ENCODE assay signal across 8 cellular contexts in the genomic region with DNA sequence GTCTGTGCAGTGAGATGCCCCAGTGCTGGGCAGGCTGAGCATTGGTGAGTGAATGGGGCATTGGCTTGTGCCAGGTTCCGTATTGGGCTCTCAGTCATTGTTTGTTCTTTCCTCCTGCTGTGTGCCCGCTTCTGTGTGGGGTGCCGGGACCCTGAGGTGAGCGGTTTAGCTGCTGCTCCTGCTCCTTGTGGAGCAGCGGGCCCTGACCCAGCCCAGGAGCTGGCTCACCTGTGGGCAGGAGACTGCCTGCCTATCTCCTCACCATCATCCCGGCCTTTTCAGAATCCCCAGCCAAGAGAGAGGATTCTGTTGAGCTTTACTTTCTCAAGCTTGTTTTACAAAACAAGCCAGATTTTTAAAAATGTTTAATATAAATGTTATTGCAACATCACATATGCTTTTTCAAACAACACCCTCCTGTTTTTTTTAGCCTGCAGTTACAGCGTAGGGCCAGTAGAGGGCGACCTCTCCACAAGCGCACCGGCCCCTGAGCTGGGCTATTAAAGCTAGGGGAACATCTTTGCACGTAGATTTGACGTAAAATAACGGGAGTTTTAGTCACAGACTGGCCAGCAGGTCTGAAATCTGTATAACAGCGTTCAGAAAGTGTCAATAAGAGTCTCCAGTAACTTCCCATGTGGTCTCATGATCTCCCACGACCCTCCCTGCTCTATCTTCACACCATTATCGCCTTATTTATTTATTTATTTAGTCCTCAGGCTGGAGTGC. TPM values are rescaled to one million over a fixed set of nuclear protein-coding genes. Genes with fewer than 3 reads are reported as not detected.
A peak's percentile ranks its signal among the peaks of the same experiment; 100 is the strongest.
DNase-seq lines count a peak whose midpoint lies in the region; ATAC-seq and TF ChIP-seq lines count a peak whose summit lies in the region.

No MANE protein-coding gene starts in this region.

- H3K36me3 Mint-ChIP-seq in nephron progenitor cell (ENCODE audit: low read depth): peaks cover 20% of the 10 kb centered on the region

- H3K4me3 Mint-ChIP-seq in nephron progenitor cell: no peak overlapping the region

- H3K4me1 ChIP-seq in testis: peaks cover 10% of the 10 kb centered on the region

- H3K27me3 Mint-ChIP-seq in nephron progenitor cell (ENCODE audit: low read depth, poor library complexity): no peaks in the 10 kb centered on the region

- TF ChIP-seq CTCF in nephron progenitor cell (IDR thresholded peaks at IDR 0.05): peak; percentile 98
- peak; percentile 86 to 99 (median 89) for TF ChIP-seq CTCF in testis (IDR thresholded peaks at IDR 0.05)

- H3K9me3 ChIP-seq in testis: no peaks in the 10 kb centered on the region

- 31 to 39% methylated on average over 14 to 16 of the region's 16 CpGs for WGBS in testis, 2 donors

- intact Hi-C loops in testis (cut with DNase I; ENCODE audit: low total_unique reads): no loop called here

- no peaks in the 10 kb centered on the region for H3K36me3 ChIP-seq in testis (ENCODE audit: low read depth, missing control alignments)

- no peak for TF ChIP-seq POLR2A in testis (IDR thresholded peaks at IDR 0.05)

- peaks cover 6% of the 10 kb centered on the region for H3K4me1 Mint-ChIP-seq in nephron progenitor cell

- peak; percentile 74 for DNase-seq in CMK (ENCODE audit: low read depth)
- DNase-seq in HT-29 (ENCODE audit: low spot score): peak; percentile 82
- peak; percentile 61 for DNase-seq in NOMO-1 treated with dmso at 0.1 percent for 144 hours (lab: John Stamatoyannopoulos, UW; ENCODE audit: unreplicated experiment)
- peak; percentile 42 for DNase-seq in activated CD8-positive, alpha-beta memory T cell treated with anti-CD3 and anti-CD28 coated beads, Interleukin-2, amount 50 U/mL, for 4 hours
- peak; percentile 60 for DNase-seq in nephron progenitor cell
- DNase-seq in testis: peak; percentile 67

- no peak overlapping the region for H3K27ac ChIP-seq in testis

- peak; percentile 72 for ATAC-seq in esophagus mucosa
- ATAC-seq in HG02981 (IDR thresholded peaks at IDR 0.05; ENCODE audit: unreplicated experiment): no peak

- H3K27me3 ChIP-seq in testis: no peaks in the 10 kb centered on the region

- no peaks in the 10 kb centered on the region for H3K9me3 Mint-ChIP-seq in nephron progenitor cell

- H3K4me3 ChIP-seq in testis: no peak overlapping the region

- peak overlapping the region; percentile 84 for H3K27ac Mint-ChIP-seq in nephron progenitor cell

RNA-seq across cellular contexts. Expression of a gene that starts 25.1 kb away (rescaled TPM):
- 20.9 and 21.5 TPM in 2 replicates for total RNA-seq in HT-29 (2014; rRNA removed; shearing (Covaris generic))
- total RNA-seq in esophagus mucosa (3.9 TPM), testis (1 to 10 TPM; 8.4 to 8.6 TPM)
- polyA plus RNA-seq in testis (ENCODE audit: insufficient read depth, low read depth, low replicate concordance): 6.2 TPM

RNA-seq across cellular contexts. Expression of a gene that starts 43.0 kb away (rescaled TPM):
- total RNA-seq in HT-29 (2014; rRNA removed; shearing (Covaris generic)): 31.9 and 33.1 TPM in 2 replicates
- total RNA-seq in esophagus mucosa: 5.4 TPM
- total RNA-seq in testis: 10 to 100 TPM; 50.1 to 58.5 TPM
- polyA plus RNA-seq in testis (ENCODE audit: insufficient read depth, low read depth, low replicate concordance): 29.4 TPM
